ENCODE assay signal across 27 cellular contexts in the genomic region with DNA sequence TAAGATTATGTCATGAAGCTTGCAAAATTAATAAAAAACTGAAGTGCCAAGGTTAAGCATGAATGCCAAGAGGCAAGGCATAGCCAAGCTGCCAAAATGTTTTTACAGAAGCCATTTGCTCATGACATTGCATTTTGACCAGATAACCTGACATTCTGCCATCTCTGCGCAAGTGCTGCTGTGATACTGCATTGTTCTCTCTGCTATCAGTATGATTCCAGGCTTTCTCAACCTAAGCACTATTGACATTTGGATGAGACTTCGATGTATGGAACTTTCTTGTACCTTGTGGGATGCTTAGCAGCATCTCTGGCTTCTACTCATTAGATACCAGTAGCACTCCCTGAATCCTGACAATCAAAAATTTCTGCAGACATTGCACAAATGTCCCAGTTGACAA.
"Had no signal": no experiment of that assay in that cellular context is flagged by ENCODE, and none has a peak within 500 bp of the region (broad histone marks: within the 10 kb centered on the region; RNA-seq: fewer than 3 reads in every experiment).

No MANE protein-coding gene starts in this region.

- H3K4me3 Mint-ChIP-seq: activated CD4-positive, alpha-beta memory T cell treated with anti-CD3 and anti-CD28 coated beads for 36 hours; activated CD4-positive, alpha-beta T cell treated with anti-CD3 and anti-CD28 coated beads for 36 hours; activated CD4-positive, alpha-beta T cell treated with anti-CD3 and anti-CD28 coated beads, Interleukin-2, amount 10 ng/mL, durations not matched to agents 24 days and 14 days; activated CD8-positive, alpha-beta memory T cell treated with anti-CD3 and anti-CD28 coated beads, Interleukin-2, amount 10 ng/mL, durations not matched to agents 7 days and 5 days; activated CD8-positive, alpha-beta T cell treated with anti-CD3 and anti-CD28 coated beads, Interleukin-2, amount 10 ng/mL, durations not matched to agents 7 days and 5 days; activated naive CD4-positive, alpha-beta T cell treated with anti-CD3 and anti-CD28 coated beads, Interleukin-2, amount 10 ng/mL, durations not matched to agents 7 days and 5 days; activated naive CD8-positive, alpha-beta T cell treated with anti-CD3 and anti-CD28 coated beads, Interleukin-2, amount 10 ng/mL, durations not matched to agents 7 days and 5 days; activated T-cell treated with anti-CD3 and anti-CD28 coated beads, Interleukin-2, amount 50 U/mL, for 72 hours; dendritic cell treated with granulocyte-macrophage colony-stimulating factor and Interleukin-4, amounts not matched to agents 40 ng/mL and 50 ng/mL, for 4 days; endodermal cell had no signal

- H3K9me3 Mint-ChIP-seq: activated CD4-positive, alpha-beta T cell treated with anti-CD3 and anti-CD28 coated beads, Interleukin-2, amount 10 ng/mL, durations not matched to agents 24 days and 14 days; activated naive CD8-positive, alpha-beta T cell treated with anti-CD3 and anti-CD28 coated beads, Interleukin-2, amount 10 ng/mL, durations not matched to agents 7 days and 5 days; dendritic cell treated with granulocyte-macrophage colony-stimulating factor and Interleukin-4, amounts not matched to agents 40 ng/mL and 50 ng/mL, for 4 days; endodermal cell had no signal

- H3K36me3 Mint-ChIP-seq: activated CD4-positive, alpha-beta memory T cell treated with anti-CD3 and anti-CD28 coated beads for 36 hours; activated CD8-positive, alpha-beta memory T cell treated with anti-CD3 and anti-CD28 coated beads, Interleukin-2, amount 10 ng/mL, durations not matched to agents 7 days and 5 days; activated naive CD4-positive, alpha-beta T cell treated with anti-CD3 and anti-CD28 coated beads, Interleukin-2, amount 10 ng/mL, durations not matched to agents 7 days and 5 days; activated naive CD4-positive, alpha-beta T cell treated with anti-CD3 and anti-CD28 coated beads, Interleukin-2, amount 50 U/mL, for 72 hours; activated naive CD8-positive, alpha-beta T cell treated with anti-CD3 and anti-CD28 coated beads, Interleukin-2, amount 10 ng/mL, durations not matched to agents 7 days and 5 days had no signal

- H3K27me3 Mint-ChIP-seq: activated CD4-positive, alpha-beta memory T cell treated with anti-CD3 and anti-CD28 coated beads for 36 hours; activated CD4-positive, alpha-beta T cell treated with anti-CD3 and anti-CD28 coated beads for 36 hours; activated CD4-positive, alpha-beta T cell treated with anti-CD3 and anti-CD28 coated beads, Interleukin-2, amount 10 ng/mL, durations not matched to agents 24 days and 14 days; activated CD8-positive, alpha-beta memory T cell treated with anti-CD3 and anti-CD28 coated beads, Interleukin-2, amount 10 ng/mL, durations not matched to agents 7 days and 5 days; activated naive CD4-positive, alpha-beta T cell treated with anti-CD3 and anti-CD28 coated beads, Interleukin-2, amount 10 ng/mL, durations not matched to agents 7 days and 5 days; activated naive CD8-positive, alpha-beta T cell treated with anti-CD3 and anti-CD28 coated beads, Interleukin-2, amount 10 ng/mL, durations not matched to agents 7 days and 5 days; dendritic cell treated with granulocyte-macrophage colony-stimulating factor and Interleukin-4, amounts not matched to agents 40 ng/mL and 50 ng/mL, for 4 days had no signal

- DNase-seq: activated CD4-positive, alpha-beta memory T cell treated with anti-CD3 and anti-CD28 coated beads for 36 hours; activated CD4-positive, alpha-beta T cell treated with anti-CD3 and anti-CD28 coated beads for 36 hours; activated CD4-positive, alpha-beta T cell treated with anti-CD3 and anti-CD28 coated beads, Interleukin-2, amount 10 ng/mL, durations not matched to agents 24 days and 14 days; activated CD4-positive, CD25-positive, alpha-beta regulatory T cell; activated CD4-positive, CD25-positive, alpha-beta regulatory T cell treated with anti-CD3 and anti-CD28 coated beads, Interleukin-2, amount 50 U/mL, for 72 hours; activated CD8-positive, alpha-beta memory T cell treated with anti-CD3 and anti-CD28 coated beads, Interleukin-2, amount 10 ng/mL, durations not matched to agents 7 days and 5 days; activated CD8-positive, alpha-beta memory T cell treated with anti-CD3 and anti-CD28 coated beads, Interleukin-2, amount 50 U/mL, for 4 hours; activated CD8-positive, alpha-beta T cell treated with anti-CD3 and anti-CD28 coated beads, Interleukin-2, amount 10 ng/mL, durations not matched to agents 7 days and 5 days; activated gamma-delta T cell; activated naive CD4-positive, alpha-beta T cell; activated naive CD4-positive, alpha-beta T cell treated with anti-CD3 and anti-CD28 coated beads, Interleukin-2, amount 10 ng/mL, durations not matched to agents 7 days and 5 days; activated naive CD8-positive, alpha-beta T cell treated with anti-CD3 and anti-CD28 coated beads, Interleukin-2, amount 10 ng/mL, durations not matched to agents 7 days and 5 days; activated T-cell treated with anti-CD3 and anti-CD28 coated beads, Interleukin-2, amount 50 U/mL, for 1 hour; activated T-cell treated with anti-CD3 and anti-CD28 coated beads, Interleukin-2, amount 50 U/mL, for 72 hours; amniotic stem cell; anterior cingulate cortex; brain microvascular endothelial cell; cerebellar nuclear complex; dorsolateral prefrontal cortex; effector memory CD4-positive, alpha-beta T cell; endodermal cell; foreskin fibroblast; head of caudate nucleus; T-helper 2 cell had no signal

- ATAC-seq: activated CD4-positive, alpha-beta T cell treated with anti-CD3 and anti-CD28 coated beads for 36 hours; activated CD8-positive, alpha-beta memory T cell treated with anti-CD3 and anti-CD28 coated beads, Interleukin-2, amount 10 ng/mL, durations not matched to agents 7 days and 5 days; activated CD8-positive, alpha-beta T cell treated with anti-CD3 and anti-CD28 coated beads, Interleukin-2, amount 10 ng/mL, durations not matched to agents 7 days and 5 days; activated naive CD4-positive, alpha-beta T cell treated with anti-CD3 and anti-CD28 coated beads, Interleukin-2, amount 50 U/mL, for 72 hours; activated T-cell treated with anti-CD3 and anti-CD28 coated beads, Interleukin-2, amount 50 U/mL, for 72 hours; esophagus mucosa had no signal

- H3K27ac Mint-ChIP-seq: activated CD4-positive, alpha-beta memory T cell treated with anti-CD3 and anti-CD28 coated beads for 36 hours; activated CD4-positive, alpha-beta T cell treated with anti-CD3 and anti-CD28 coated beads for 36 hours; activated CD4-positive, alpha-beta T cell treated with anti-CD3 and anti-CD28 coated beads, Interleukin-2, amount 10 ng/mL, durations not matched to agents 24 days and 14 days; activated CD8-positive, alpha-beta memory T cell treated with anti-CD3 and anti-CD28 coated beads, Interleukin-2, amount 10 ng/mL, durations not matched to agents 7 days and 5 days; activated CD8-positive, alpha-beta T cell treated with anti-CD3 and anti-CD28 coated beads, Interleukin-2, amount 10 ng/mL, durations not matched to agents 7 days and 5 days; activated naive CD4-positive, alpha-beta T cell treated with anti-CD3 and anti-CD28 coated beads, Interleukin-2, amount 10 ng/mL, durations not matched to agents 7 days and 5 days; activated naive CD4-positive, alpha-beta T cell treated with anti-CD3 and anti-CD28 coated beads, Interleukin-2, amount 50 U/mL, for 72 hours; activated naive CD8-positive, alpha-beta T cell treated with anti-CD3 and anti-CD28 coated beads, Interleukin-2, amount 10 ng/mL, durations not matched to agents 7 days and 5 days; activated T-cell treated with anti-CD3 and anti-CD28 coated beads, Interleukin-2, amount 50 U/mL, for 72 hours; dendritic cell treated with granulocyte-macrophage colony-stimulating factor and Interleukin-4, amounts not matched to agents 40 ng/mL and 50 ng/mL, for 4 days; endodermal cell had no signal

- H3K4me1 Mint-ChIP-seq: activated CD4-positive, alpha-beta T cell treated with anti-CD3 and anti-CD28 coated beads for 36 hours; activated CD4-positive, alpha-beta T cell treated with anti-CD3 and anti-CD28 coated beads, Interleukin-2, amount 10 ng/mL, durations not matched to agents 24 days and 14 days; activated CD8-positive, alpha-beta memory T cell treated with anti-CD3 and anti-CD28 coated beads, Interleukin-2, amount 10 ng/mL, durations not matched to agents 7 days and 5 days; activated naive CD4-positive, alpha-beta T cell treated with anti-CD3 and anti-CD28 coated beads, Interleukin-2, amount 10 ng/mL, durations not matched to agents 7 days and 5 days; activated naive CD8-positive, alpha-beta T cell treated with anti-CD3 and anti-CD28 coated beads, Interleukin-2, amount 10 ng/mL, durations not matched to agents 7 days and 5 days had no signal
